ENCODE assay signal across 8 cellular contexts in genomic region chr16:88561485-88562369, GRCh38. TPM values are rescaled to one million over a fixed set of nuclear protein-coding genes. Genes with fewer than 3 reads are reported as not detected.
A peak's percentile ranks its signal among the peaks of the same experiment; 100 is the strongest.
DNase-seq lines count a peak whose midpoint lies in the region; ATAC-seq and TF ChIP-seq lines count a peak whose summit lies in the region.

No MANE protein-coding gene starts in this region.

- H3K9me3 ChIP-seq in left lung: no peaks in the 10 kb centered on the region

- DNase-seq in DMS153 treated with DMSO at 0.1 percent for 48 hours (lab: John Stamatoyannopoulos, UW; ENCODE audit: unreplicated experiment) (peak; percentile 13), LHCN-M2 (ENCODE audit: low read depth) (peak; percentile 45), cerebellar cortex (ENCODE audit: low spot score) (peak; percentile 63), left lung (peak in 1 of 2 donors; percentile 49), GDM1 (lab: John Stamatoyannopoulos, UW) (no peak)
- peak in 2 of 3 experiments; percentile 27 to 31 for DNase-seq in stimulated activated CD4-positive, alpha-beta T cell treated with anti-CD3 and anti-CD28 coated beads, TNF-alpha, amount 100 ng/mL, for 24 hours (ENCODE audit: low read depth in 3 of 3)

- intact Hi-C loops in left lung (cut with DNase I): loop anchor here in 1 of 2 donors (5.0 kb wide), 1 partner anchor 119 kb away; no protein-coding TSS in a partner anchor

- ATAC-seq in left lung (peak; percentile 87), HG02763 (IDR thresholded peaks at IDR 0.05; ENCODE audit: unreplicated experiment) (no peak)

- H3K36me3 ChIP-seq in left lung: no peaks in the 10 kb centered on the region

- no peak overlapping the region for H3K4me3 ChIP-seq in left lung

- TF ChIP-seq CTCF in VCaP (conservative IDR thresholded peaks at IDR 0.05) (peak; percentile 51), left lung (IDR thresholded peaks at IDR 0.05) (peak; percentile 40 to 63)

- H3K27me3 ChIP-seq in left lung: peaks cover 0 to 44% of the 10 kb centered on the region in 2 donors

- H3K27ac ChIP-seq in VCaP (no peak overlapping the region), left lung (no peak overlapping the region)

- no peaks in the 10 kb centered on the region for H3K4me1 ChIP-seq in left lung

RNA-seq across cellular contexts. Expression of gene ZC3H18, which starts 8.5 kb away (rescaled TPM):
- total RNA-seq in LHCN-M2 (2014; rRNA removed) (15.8 and 20.0 TPM in 2 replicates), left lung (10 to 100 TPM; 37.1 to 48.2 TPM)
- polyA plus RNA-seq in LHCN-M2 (2012): 19.7 TPM
